In the genomic region with DNA sequence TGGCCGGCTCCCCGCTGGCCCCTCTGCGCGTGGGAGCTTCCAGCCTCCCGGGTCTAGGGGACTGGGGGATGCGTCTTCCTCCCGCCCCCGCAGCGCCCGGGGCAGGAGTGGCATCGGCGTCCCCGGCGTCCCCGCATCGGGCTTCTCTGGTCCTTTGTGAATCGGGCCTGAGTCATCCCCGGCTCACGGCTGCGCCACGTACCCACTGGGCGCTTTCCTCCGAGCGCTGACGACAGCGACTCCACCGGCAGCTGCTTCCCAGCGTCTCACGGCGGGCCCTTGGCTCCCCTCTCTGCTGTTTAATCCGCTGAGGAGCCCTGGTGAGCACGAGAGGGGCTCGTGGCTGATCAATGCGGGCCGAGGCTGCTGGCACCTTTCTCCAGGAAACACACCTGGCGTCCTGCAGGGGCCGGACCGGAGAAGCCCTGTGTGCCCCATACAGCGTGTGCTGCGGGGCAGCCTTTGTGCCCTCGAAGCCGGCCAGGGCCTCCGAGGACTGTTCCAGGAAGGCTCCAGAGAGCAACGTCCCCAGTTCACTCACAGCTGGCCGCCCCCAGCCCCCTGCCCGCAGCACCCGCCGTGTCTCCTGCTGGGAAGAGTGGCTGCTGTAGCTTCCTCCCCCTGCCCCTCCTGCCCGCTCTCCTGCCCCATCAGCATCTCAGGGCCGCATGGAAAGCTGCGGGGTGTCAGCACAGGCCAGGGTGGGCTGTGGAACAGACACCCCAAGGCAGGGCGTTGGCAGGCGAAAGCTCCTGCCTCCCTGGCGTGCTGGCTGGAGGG, we compare ENCODE assay signal across 9 cellular contexts.
DNase-seq lines count a peak whose midpoint lies in the region; ATAC-seq and TF ChIP-seq lines count a peak whose summit lies in the region.
"Had no signal": no experiment of that assay in that cellular context is flagged by ENCODE, and none has a peak within 500 bp of the region (broad histone marks: within the 10 kb centered on the region; RNA-seq: fewer than 3 reads in every experiment).

No MANE protein-coding gene starts in this region.

- ATAC-seq in activated CD8-positive, alpha-beta T cell treated with anti-CD3 and anti-CD28 coated beads, Interleukin-2, amount 10 ng/mL, durations not matched to agents 7 days and 5 days: peak; percentile 54
- ATAC-seq in natural killer cell (peak in 2 of 3 donors; percentile 38 to 48), GM19467 (IDR thresholded peaks at IDR 0.05; ENCODE audit: unreplicated experiment) (no peak)
- peak; percentile 74 to 76 for ATAC-seq in stimulated activated naive B cell treated with anti-CD40 and anti-IgM and Interleukin-4, amounts not matched to agents 10 μg/mL and 1 μg/mL and 100 μg/mL, for 72 hours (replicated peaks)

- H2AFZ ChIP-seq in fibroblast of lung (ENCODE audit: low read length): peak overlapping the region; percentile 59

- CTCF ChIA-PET in activated CD8-positive, alpha-beta T cell treated with anti-CD3 and anti-CD28 coated beads, Interleukin-2, amount 10 ng/mL, durations not matched to agents 7 days and 5 days (lab: Charles Lee): no interaction called here

- H3K4me1 ChIP-seq in BLaER1 treated with 17β-estradiol and CSF1 and Interleukin-3, amounts not matched to agents 10 nM and 100 nM: peaks cover 5 to 29% (median 25%) of the 10 kb centered on the region in 10 experiments; a peak in 16 of 20 replicates
- no peaks in the 10 kb centered on the region for H3K4me1 ChIP-seq in HUES64 (ENCODE audit: insufficient read depth, low read length)
- no peaks in the 10 kb centered on the region for H3K4me1 ChIP-seq in fibroblast of lung (ENCODE audit: control insufficient read depth, extremely low read depth, insufficient read depth, low read length)

- DNase-seq in activated CD8-positive, alpha-beta T cell treated with anti-CD3 and anti-CD28 coated beads, Interleukin-2, amount 10 ng/mL, durations not matched to agents 7 days and 5 days: peak; percentile 35
- DNase-seq in fibroblast of lung (ENCODE audit: low read depth in 2 of 2) (peak; percentile 77 to 84), natural killer cell (no peak), CD14-positive monocyte (ENCODE audit: low spot score) (no peak)
- no peak for DNase-seq in stimulated activated naive B cell treated with anti-CD40 and anti-IgM and Interleukin-4, amounts not matched to agents 10 μg/mL and 1 μg/mL and 100 μg/mL, for 72 hours

- peak overlapping the region in 9 of 10 experiments; percentile 34 to 60 (median 45); a peak in 14 of 20 replicates for H3K4me3 ChIP-seq in BLaER1 treated with 17β-estradiol and CSF1 and Interleukin-3, amounts not matched to agents 10 nM and 100 nM
- H3K4me3 ChIP-seq in HUES64 (ENCODE audit: low read length): peak overlapping the region; percentile 48
- H3K4me3 ChIP-seq in fibroblast of lung (replicated peaks in 1 of 4; ENCODE audit: control extremely low read depth in 1 of 4, insufficient read depth in 1 of 4, low read depth in 3 of 4, low read length in 4 of 4): peak overlapping the region; percentile 10 to 45 (median 36)

- 0 out of 22 replicates have a peak overlapping the region, but pooled peaks of 1 of the 11 experiments have one; percentile 1 for H3K27ac ChIP-seq in BLaER1 treated with 17β-estradiol and CSF1 and Interleukin-3, amounts not matched to agents 10 nM and 100 nM
- H3K27ac ChIP-seq in HUES64 (ENCODE audit: low read depth, low read length) (no peak overlapping the region; the same call in 1 of the 2 replicates), fibroblast of lung (ENCODE audit: insufficient read depth, low read length) (no peak overlapping the region)
- H3K27ac ChIP-seq: HL-60 had no signal

- intact Hi-C loops in natural killer cell (cut with micrococcal nuclease) (no loop called here), CD14-positive monocyte (cut with micrococcal nuclease) (no loop called here)

- H3K36me3 ChIP-seq in BLaER1 treated with 17β-estradiol and CSF1 and Interleukin-3, amounts not matched to agents 10 nM and 100 nM: no peaks in the 10 kb centered on the region
- no peaks in the 10 kb centered on the region for H3K36me3 ChIP-seq in HUES64 (ENCODE audit: insufficient read depth, low read length)
- no peaks in the 10 kb centered on the region for H3K36me3 ChIP-seq in fibroblast of lung (ENCODE audit: control insufficient read depth, insufficient read depth, low read length)

- peaks cover 25% of the 10 kb centered on the region for H3K27me3 Mint-ChIP-seq in activated CD8-positive, alpha-beta T cell treated with anti-CD3 and anti-CD28 coated beads, Interleukin-2, amount 10 ng/mL, durations not matched to agents 7 days and 5 days (ENCODE audit: low read depth)
- H3K27me3 Mint-ChIP-seq in natural killer cell (ENCODE audit: low read depth in 2 of 2) (peaks cover 11 to 16% of the 10 kb centered on the region in 2 donors), CD14-positive monocyte (ENCODE audit: low read depth in 3 of 3) (peaks cover 48 to 66% (median 54%) of the 10 kb centered on the region in 3 donors)
- peaks cover 36 to 63% of the 10 kb centered on the region in 2 donors for H3K27me3 Mint-ChIP-seq in stimulated activated naive B cell treated with anti-CD40 and anti-IgM and Interleukin-4, amounts not matched to agents 10 μg/mL and 1 μg/mL and 100 μg/mL, for 72 hours

- H3K27me3 ChIP-seq in BLaER1 treated with 17β-estradiol and CSF1 and Interleukin-3, amounts not matched to agents 10 nM and 100 nM: peaks cover 26 to 77% (median 62%) of the 10 kb centered on the region in 11 experiments
- H3K27me3 ChIP-seq in HUES64 (ENCODE audit: insufficient read depth, low read length): peaks cover 19% of the 10 kb centered on the region
- no peaks in the 10 kb centered on the region for H3K27me3 ChIP-seq in fibroblast of lung (ENCODE audit: control insufficient read depth, insufficient read depth, low read length)

- H3K9me3 Mint-ChIP-seq in activated CD8-positive, alpha-beta T cell treated with anti-CD3 and anti-CD28 coated beads, Interleukin-2, amount 10 ng/mL, durations not matched to agents 7 days and 5 days (ENCODE audit: insufficient read depth): no peaks in the 10 kb centered on the region
- H3K9me3 Mint-ChIP-seq in natural killer cell (no peaks in the 10 kb centered on the region), CD14-positive monocyte (peaks cover 6 to 21% (median 18%) of the 10 kb centered on the region in 7 donors)
- H3K9me3 Mint-ChIP-seq in stimulated activated naive B cell treated with anti-CD40 and anti-IgM and Interleukin-4, amounts not matched to agents 10 μg/mL and 1 μg/mL and 100 μg/mL, for 72 hours: peaks cover 0 to 4% of the 10 kb centered on the region in 2 donors

- H3K4me2 ChIP-seq in BLaER1 treated with 17β-estradiol and CSF1 and Interleukin-3, amounts not matched to agents 10 nM and 100 nM: peak overlapping the region; percentile 66 to 95 (median 80)
- peak overlapping the region; percentile 71 for H3K4me2 ChIP-seq in fibroblast of lung (ENCODE audit: extremely low read depth, insufficient read depth, low read length)

- H3K79me2 ChIP-seq in fibroblast of lung (ENCODE audit: control insufficient read depth, insufficient read depth, low read length): no peaks in the 10 kb centered on the region

- no peak overlapping the region for H3K27ac Mint-ChIP-seq in activated CD8-positive, alpha-beta T cell treated with anti-CD3 and anti-CD28 coated beads, Interleukin-2, amount 10 ng/mL, durations not matched to agents 7 days and 5 days
- no peak overlapping the region for H3K27ac Mint-ChIP-seq in natural killer cell
- no peak overlapping the region for H3K27ac Mint-ChIP-seq in stimulated activated naive B cell treated with anti-CD40 and anti-IgM and Interleukin-4, amounts not matched to agents 10 μg/mL and 1 μg/mL and 100 μg/mL, for 72 hours
- H3K27ac Mint-ChIP-seq in CD14-positive monocyte: no peak overlapping the region

- H3K36me3 Mint-ChIP-seq in activated CD8-positive, alpha-beta T cell treated with anti-CD3 and anti-CD28 coated beads, Interleukin-2, amount 10 ng/mL, durations not matched to agents 7 days and 5 days (ENCODE audit: low read depth): no peaks in the 10 kb centered on the region
- no peaks in the 10 kb centered on the region for H3K36me3 Mint-ChIP-seq in natural killer cell
- H3K36me3 Mint-ChIP-seq in stimulated activated naive B cell treated with anti-CD40 and anti-IgM and Interleukin-4, amounts not matched to agents 10 μg/mL and 1 μg/mL and 100 μg/mL, for 72 hours: no peaks in the 10 kb centered on the region
- H3K36me3 Mint-ChIP-seq in CD14-positive monocyte: no peaks in the 10 kb centered on the region

- H3K4me3 Mint-ChIP-seq in activated CD8-positive, alpha-beta T cell treated with anti-CD3 and anti-CD28 coated beads, Interleukin-2, amount 10 ng/mL, durations not matched to agents 7 days and 5 days: no peak overlapping the region
- H3K4me3 Mint-ChIP-seq in natural killer cell (no peak overlapping the region), CD14-positive monocyte (peak overlapping the region in 1 of 2 donors; percentile 77)
- peak overlapping the region in 1 of 2 donors; percentile 54 for H3K4me3 Mint-ChIP-seq in stimulated activated naive B cell treated with anti-CD40 and anti-IgM and Interleukin-4, amounts not matched to agents 10 μg/mL and 1 μg/mL and 100 μg/mL, for 72 hours

- peaks cover 10 to 19% (median 16%) of the 10 kb centered on the region in 11 experiments; a peak in 19 of 22 replicates for H3K9me3 ChIP-seq in BLaER1 treated with 17β-estradiol and CSF1 and Interleukin-3, amounts not matched to agents 10 nM and 100 nM (replicated peaks in 1 of 11)
- H3K9me3 ChIP-seq in HUES64 (ENCODE audit: insufficient read depth, low read depth, low read length): no peaks in the 10 kb centered on the region
- H3K9me3 ChIP-seq in fibroblast of lung (ENCODE audit: control insufficient read depth, insufficient read depth, low read depth, low read length): no peaks in the 10 kb centered on the region

- no peaks in the 10 kb centered on the region for H3K4me1 Mint-ChIP-seq in activated CD8-positive, alpha-beta T cell treated with anti-CD3 and anti-CD28 coated beads, Interleukin-2, amount 10 ng/mL, durations not matched to agents 7 days and 5 days (ENCODE audit: low read depth)
- H3K4me1 Mint-ChIP-seq in natural killer cell (no peaks in the 10 kb centered on the region), CD14-positive monocyte (no peaks in the 10 kb centered on the region)
- peaks cover 0 to 2% of the 10 kb centered on the region in 2 donors for H3K4me1 Mint-ChIP-seq in stimulated activated naive B cell treated with anti-CD40 and anti-IgM and Interleukin-4, amounts not matched to agents 10 μg/mL and 1 μg/mL and 100 μg/mL, for 72 hours

- peaks cover 0 to 64% (median 19%) of the 10 kb centered on the region in 11 experiments; a peak in 16 of 22 replicates for H4K20me1 ChIP-seq in BLaER1 treated with 17β-estradiol and CSF1 and Interleukin-3, amounts not matched to agents 10 nM and 100 nM
- H4K20me1 ChIP-seq in fibroblast of lung (ENCODE audit: control insufficient read depth, extremely low read depth, insufficient read depth, low read length): no peaks in the 10 kb centered on the region

- POLR2A ChIA-PET in activated CD8-positive, alpha-beta T cell treated with anti-CD3 and anti-CD28 coated beads, Interleukin-2, amount 10 ng/mL, durations not matched to agents 7 days and 5 days (lab: Charles Lee): interaction anchor here (0.6 kb wide), 1 partner anchor 16 kb away, joined by 3 read pairs; no protein-coding TSS in a partner anchor

- 17% methylated on average over 54 of the region's 54 CpGs for WGBS in HUES64

- peak overlapping the region in 7 of 11 experiments; percentile 34 to 53 (median 40); a peak in 8 of 22 replicates for H3K9ac ChIP-seq in BLaER1 treated with 17β-estradiol and CSF1 and Interleukin-3, amounts not matched to agents 10 nM and 100 nM
- H3K9ac ChIP-seq in HUES64 (ENCODE audit: low read depth, low read length) (peak overlapping the region; percentile 49), fibroblast of lung (ENCODE audit: insufficient read depth, low read length) (peak overlapping the region; percentile 66)

- TF ChIP-seq CTCF in fibroblast of lung (conservative IDR thresholded peaks at IDR 0.05 in 1 of 2, IDR thresholded peaks at IDR 0.05 in 1 of 2; ENCODE audit: low read depth in 1 of 2, low read length in 2 of 2) (peak in 1 of 2 donors; percentile 31), natural killer cell (IDR thresholded peaks at IDR 0.05) (no peak), CD14-positive monocyte (IDR thresholded peaks at IDR 0.05) (no peak)

Comparison
In these comparisons a context has a peak if more than half of its experiments do, and no peak if none do; other contexts are left out.
1. DNase-seq: peak in activated CD8-positive, alpha-beta T cell treated with anti-CD3 and anti-CD28 coated beads, Interleukin-2, amount 10 ng/mL, durations not matched to agents 7 days and 5 days (single experiment) and fibroblast of lung (2 of 2); none in natural killer cell (single experiment), stimulated activated naive B cell treated with anti-CD40 and anti-IgM and Interleukin-4, amounts not matched to agents 10 μg/mL and 1 μg/mL and 100 μg/mL, for 72 hours (single experiment) and CD14-positive monocyte (single experiment).
2. Peak in every context shown above with its lines, with median percentiles within 50 percentile points of each other: H3K4me3 ChIP-seq and H3K9ac ChIP-seq.